Comparison of ENCODE assay signal across 22 cellular contexts in genomic region chr15:69075467-69075866, GRCh38.
DNase-seq lines count a peak whose midpoint lies in the region; ATAC-seq, FAIRE-seq and TF ChIP-seq lines count a peak whose summit lies in the region.
"Had no signal": no experiment of that assay in that cellular context is flagged by ENCODE, and none has a peak within 500 bp of the region (broad histone marks: within the 10 kb centered on the region; RNA-seq: fewer than 3 reads in every experiment).

No MANE protein-coding gene starts in this region.

- FAIRE-seq in kidney (lab: Jason Lieb, UNC): no peak

- no peak overlapping the region for H3K9ac ChIP-seq in smooth muscle cell (ENCODE audit: low read depth)
- no peak overlapping the region for H3K9ac ChIP-seq in kidney (ENCODE audit: low read length in 2 of 2)

- H3K4me1 ChIP-seq in smooth muscle cell (ENCODE audit: low read depth): peaks cover 6% of the 10 kb centered on the region
- H3K4me1 ChIP-seq in kidney (ENCODE audit: control insufficient read depth in 1 of 2, insufficient read depth in 1 of 2, low read depth in 1 of 2, low read length in 2 of 2): peaks cover 0 to 21% of the 10 kb centered on the region in 2 donors

- no peaks in the 10 kb centered on the region for H4K20me1 ChIP-seq in smooth muscle cell (ENCODE audit: low read depth)

- 83% methylated on average over 5 of the region's 5 CpGs for WGBS in smooth muscle cell (ENCODE audit: low lambda C conversion rate)

- H3K4me2 ChIP-seq in smooth muscle cell: peak overlapping the region; percentile 84

- H3K4me3 ChIP-seq in choroid plexus epithelial cell (ENCODE audit: low read depth, low read length) (no peak overlapping the region), smooth muscle cell (no peak overlapping the region), kidney (ENCODE audit: low read length in 2 of 2) (peak overlapping the region in 1 of 2 donors; percentile 57)

- no peaks in the 10 kb centered on the region for H3F3A ChIP-seq in smooth muscle cell (ENCODE audit: low read depth)

- peak; percentile 23 for ATAC-seq in Right ventricle myocardium inferior
- no peak for ATAC-seq in left ventricle myocardium superior
- no peak for ATAC-seq in GM18909 (IDR thresholded peaks at IDR 0.05; ENCODE audit: poor library complexity, unreplicated experiment)
- ATAC-seq in HG03432 (IDR thresholded peaks at IDR 0.05; ENCODE audit: unreplicated experiment): no peak
- ATAC-seq: activated T-cell treated with anti-CD3 and anti-CD28 coated beads, Interleukin-2, amount 50 U/mL, for 72 hours had no signal

- DNase-seq in Right ventricle myocardium inferior (ENCODE audit: missing footprints) (no peak), left ventricle myocardium superior (no peak), choroid plexus epithelial cell (ENCODE audit: low read depth) (peak; percentile 22), kidney tubule cell (ENCODE audit: low spot score) (peak; percentile 21), smooth muscle cell (lab: John Stamatoyannopoulos, UW; ENCODE audit: unreplicated experiment) (no peak), kidney (no peak)
- DNase-seq: 8988T; activated CD4-positive, alpha-beta T cell treated with anti-CD3 and anti-CD28 coated beads, Interleukin-2, amount 10 ng/mL, durations not matched to agents 24 days and 14 days; activated naive CD4-positive, alpha-beta T cell treated with anti-CD3 and anti-CD28 coated beads, Interleukin-2, amount 10 ng/mL, durations not matched to agents 7 days and 5 days; activated T-cell treated with anti-CD3 and anti-CD28 coated beads, Interleukin-2, amount 50 U/mL, for 72 hours; CD4-positive, alpha-beta T cell; DMS 273 treated with DMSO at 0.1 percent for 48 hours; GOT3; head of caudate nucleus; NCI-H1048; NCI-H187 treated with DMSO at 0.1 percent for 48 hours; nephron progenitor cell had no signal

- H3K9me3 ChIP-seq in smooth muscle cell (replicated peaks; ENCODE audit: low read depth) (no peaks in the 10 kb centered on the region), kidney (ENCODE audit: control insufficient read depth in 1 of 2, low read length in 2 of 2) (no peaks in the 10 kb centered on the region)
- H3K9me3 ChIP-seq: transverse colon had no signal

- no peak overlapping the region for H3K27ac ChIP-seq in smooth muscle cell (ENCODE audit: low read depth)
- peak overlapping the region in 1 of 2 donors; percentile 8 for H3K27ac ChIP-seq in kidney (ENCODE audit: low read depth in 2 of 2, low read length in 2 of 2)
- H3K27ac ChIP-seq: cardiac muscle cell, HL-60 had no signal

- TF ChIP-seq CTCF in choroid plexus epithelial cell (conservative IDR thresholded peaks at IDR 0.05; ENCODE audit: low read depth, low read length) (no peak), smooth muscle cell (IDR thresholded peaks at IDR 0.05; ENCODE audit: borderline replicate concordance, insufficient read depth, poor library complexity, severe bottlenecking) (no peak), kidney (IDR thresholded peaks at IDR 0.05; ENCODE audit: borderline replicate concordance, extremely low read depth, insufficient read depth) (no peak)

- no peaks in the 10 kb centered on the region for H3K36me3 ChIP-seq in smooth muscle cell (ENCODE audit: low read depth)
- H3K36me3 ChIP-seq in kidney (ENCODE audit: control insufficient read depth in 1 of 2, insufficient read depth in 2 of 2, low read length in 2 of 2): no peaks in the 10 kb centered on the region
- H3K36me3 ChIP-seq: cardiac muscle cell, transverse colon had no signal

- peak overlapping the region; percentile 84 for H2AFZ ChIP-seq in smooth muscle cell (ENCODE audit: low read depth)

- H3K27me3 ChIP-seq in smooth muscle cell (ENCODE audit: low read depth): no peaks in the 10 kb centered on the region
- H3K27me3 ChIP-seq: cardiac muscle cell, transverse colon had no signal

- no peaks in the 10 kb centered on the region for H3K79me2 ChIP-seq in smooth muscle cell (ENCODE audit: low read depth)

- intact Hi-C loops in Right ventricle myocardium inferior (cut with DNase I) (no loop called here), left ventricle myocardium superior (cut with micrococcal nuclease) (no loop called here), kidney (cut with DNase I) (loop anchor here (10.0 kb wide), 1 partner anchor 189 kb away; no protein-coding TSS in a partner anchor)

Comparison
In these comparisons a context has a peak if more than half of its experiments do, and no peak if none do; other contexts are left out.
1. DNase-seq: peak in choroid plexus epithelial cell (single experiment) and kidney tubule cell (single experiment); none in Right ventricle myocardium inferior (single experiment), left ventricle myocardium superior (single experiment), smooth muscle cell (single experiment) and kidney (single experiment).